In the genomic region with DNA sequence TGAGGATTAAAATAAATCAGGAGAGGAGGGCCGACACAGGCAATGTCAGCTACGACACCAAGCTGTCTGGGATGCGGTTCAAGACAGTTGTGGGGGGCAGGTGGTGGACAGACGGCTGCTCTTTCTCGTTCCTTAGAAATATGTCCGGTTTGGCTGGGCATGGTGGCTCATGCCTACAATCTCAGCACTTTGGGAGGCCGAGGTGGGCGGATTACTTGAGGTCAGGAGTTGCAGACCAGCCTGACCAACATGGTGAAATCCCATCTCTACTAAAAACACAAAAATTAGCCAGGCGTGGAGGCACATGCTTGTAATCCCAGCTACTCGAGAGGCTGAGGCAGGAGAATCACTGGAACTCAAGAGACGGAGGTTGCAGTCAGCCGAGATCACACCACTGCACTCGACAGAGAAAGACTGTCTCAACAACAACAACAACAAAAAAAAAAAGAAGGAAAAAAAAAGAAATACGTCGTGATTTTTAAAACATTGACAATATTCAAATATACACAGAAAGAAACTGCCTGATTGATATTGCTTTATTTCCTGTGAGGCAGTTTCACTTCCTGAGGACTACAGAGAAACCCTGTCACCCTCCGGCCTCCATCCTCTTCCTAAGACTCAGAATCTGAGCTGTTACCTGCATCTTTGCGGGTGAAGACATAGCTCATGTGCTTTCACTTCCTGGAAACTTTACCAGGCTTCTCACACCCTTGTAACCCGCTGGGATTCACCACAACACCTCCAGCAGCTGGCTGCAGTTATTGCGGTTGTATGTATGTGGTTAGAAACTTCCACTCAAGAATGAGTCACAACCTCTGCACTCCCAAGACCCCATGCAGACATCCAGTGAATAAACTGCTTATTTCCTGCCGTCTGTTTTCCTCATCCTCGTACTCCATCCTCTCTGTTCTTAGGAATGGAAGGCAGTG, we compare ENCODE assay signal across 8 cellular contexts.
DNase-seq lines count a peak whose midpoint lies in the region; FAIRE-seq and TF ChIP-seq lines count a peak whose summit lies in the region.

No MANE protein-coding gene starts in this region.

- 0 out of 2 replicates have a peak, but pooled peaks cover 3% of the 10 kb centered on the region for H3K36me3 Mint-ChIP-seq in HFFc6 (ENCODE audit: low read depth)

- no peak for DNase-seq in GM12891 (ENCODE audit: insufficient read length, low spot score)
- DNase-seq in HFFc6: peak; percentile 76
- peak; percentile 91 for DNase-seq in NAMALWA (ENCODE audit: low spot score)
- peak in 2 of 3 experiments; percentile 1 to 56 for DNase-seq in activated CD8-positive, alpha-beta memory T cell treated with anti-CD3 and anti-CD28 coated beads for 48 hours (ENCODE audit: low read depth in 2 of 3, low spot score in 2 of 3)
- DNase-seq in fibroblast of pulmonary artery (ENCODE audit: low read depth): peak; percentile 78
- DNase-seq in stimulated activated CD4-positive, alpha-beta T cell treated with anti-CD3 and anti-CD28 coated beads, TNF-alpha, amount 100 ng/mL, for 4 hours (ENCODE audit: low read depth in 3 of 3): peak in 2 of 3 experiments; percentile 10 to 28
- no peak for DNase-seq in tibial artery
- no peak for DNase-seq in testis

- TF ChIP-seq CTCF in HFFc6 (IDR thresholded peaks at IDR 0.05): no peak
- no peak for TF ChIP-seq CTCF in fibroblast of pulmonary artery (IDR thresholded peaks at IDR 0.05; ENCODE audit: low read length, missing control alignments)
- TF ChIP-seq CTCF in tibial artery (IDR thresholded peaks at IDR 0.05): no peak
- TF ChIP-seq CTCF in testis (IDR thresholded peaks at IDR 0.05): no peak

- H3K9me3 ChIP-seq in tibial artery (no peaks in the 10 kb centered on the region), testis (no peaks in the 10 kb centered on the region)

- peaks cover 22% of the 10 kb centered on the region for H3K4me1 Mint-ChIP-seq in HFFc6 (ENCODE audit: low read depth)

- peak overlapping the region; percentile 42 for H3K27ac Mint-ChIP-seq in HFFc6

- H3K4me1 ChIP-seq in tibial artery: no peaks in the 10 kb centered on the region
- no peaks in the 10 kb centered on the region for H3K4me1 ChIP-seq in testis

- FAIRE-seq in GM12891 (lab: Jason Lieb, UNC): peak; percentile 96

- WGBS in testis, 2 donors: 82 to 84% methylated on average over 19 to 21 of the region's 21 CpGs

- H3K27ac ChIP-seq in tibial artery: no peak overlapping the region
- no peak overlapping the region for H3K27ac ChIP-seq in testis

- intact Hi-C loops in tibial artery (cut with DNase I; ENCODE audit: low total_unique reads): no loop called here
- intact Hi-C loops in testis (cut with DNase I; ENCODE audit: low total_unique reads): no loop called here

- H3K9me3 Mint-ChIP-seq in HFFc6: no peaks in the 10 kb centered on the region

- H3K4me3 ChIP-seq in fibroblast of pulmonary artery (replicated peaks; ENCODE audit: low read depth, low read length): no peak overlapping the region
- H3K4me3 ChIP-seq in tibial artery: no peak overlapping the region
- no peak overlapping the region for H3K4me3 ChIP-seq in testis

- no peaks in the 10 kb centered on the region for H3K36me3 ChIP-seq in tibial artery
- no peaks in the 10 kb centered on the region for H3K36me3 ChIP-seq in testis (ENCODE audit: low read depth, missing control alignments)

- H3K27me3 Mint-ChIP-seq in HFFc6 (ENCODE audit: insufficient read depth): peaks cover 2% of the 10 kb centered on the region; the same call in 1 of the 2 replicates

- no peak overlapping the region; the same call in 1 of the 2 replicates for H3K4me3 Mint-ChIP-seq in HFFc6

- no peaks in the 10 kb centered on the region for H3K27me3 ChIP-seq in tibial artery
- no peaks in the 10 kb centered on the region for H3K27me3 ChIP-seq in testis

- TF ChIP-seq POLR2A in GM12891 (IDR thresholded peaks at IDR 0.05; ENCODE audit: low read depth, low read length) (no peak), testis (IDR thresholded peaks at IDR 0.05) (no peak)

TF ChIP-seq in GM12891, 5 proteins besides CTCF, POLR2A, EP300 and RAD21:
- TF ChIP-seq POLR2AphosphoS5 (IDR thresholded peaks at IDR 0.05; ENCODE audit: low read depth, low read length): no peak
- peak; percentile 77 for TF ChIP-seq SPI1 (IDR thresholded peaks at IDR 0.05; ENCODE audit: low read depth, low read length)

Comparison
In these comparisons a context has a peak if more than half of its experiments do, and no peak if none do; other contexts are left out.
1. DNase-seq: peak in HFFc6 (single experiment), NAMALWA (single experiment), activated CD8-positive, alpha-beta memory T cell treated with anti-CD3 and anti-CD28 coated beads for 48 hours (2 of 3), fibroblast of pulmonary artery (single experiment) and stimulated activated CD4-positive, alpha-beta T cell treated with anti-CD3 and anti-CD28 coated beads, TNF-alpha, amount 100 ng/mL, for 4 hours (2 of 3); none in GM12891 (single experiment), tibial artery (0 of 2) and testis (single experiment).